ENCODE assay signal across 8 cellular contexts in genomic region chr1:231651621-231652257, GRCh38. TPM values are rescaled to one million over a fixed set of nuclear protein-coding genes. Genes with fewer than 3 reads are reported as not detected.
DNase-seq lines count a peak whose midpoint lies in the region; ATAC-seq and TF ChIP-seq lines count a peak whose summit lies in the region.
"Not testable (repeated sequence)": the region's sequence is repeated elsewhere in the genome, so short reads cannot be mapped to it uniquely, and the experiment has no call there.

No MANE protein-coding gene starts in this region.

- not testable (repeated sequence) for H3K23me2 ChIP-seq in H9 (ENCODE audit: insufficient read length, low read depth, low read length, poor library complexity, severe bottlenecking)

- peaks cover 63% of the 10 kb centered on the region for H3K36me3 Mint-ChIP-seq in CD4-positive, alpha-beta T cell (ENCODE audit: low read depth)
- H3K36me3 Mint-ChIP-seq in H9 (ENCODE audit: insufficient read depth in 1 of 3, low read depth in 3 of 3); activated CD4-positive, alpha-beta T cell treated with anti-CD3 and anti-CD28 coated beads for 36 hours (ENCODE audit: low read depth): not testable (repeated sequence)
- peaks cover 27% of the 10 kb centered on the region for H3K36me3 Mint-ChIP-seq in activated naive CD8-positive, alpha-beta T cell

- not testable (repeated sequence) for H3K9me3 ChIP-seq in CD4-positive, alpha-beta T cell (ENCODE audit: control insufficient read depth, low read length); H9 (ENCODE audit: control insufficient read depth, low read depth, low read length); mesenchymal stem cell (ENCODE audit: control insufficient read depth, low read length)

- H3K18ac ChIP-seq in H9 (ENCODE audit: insufficient read length, low read depth, low read length) = not testable (repeated sequence)
- peak overlapping the region in 1 of 2 experiments; percentile 6 for H3K18ac ChIP-seq in mesenchymal stem cell (ENCODE audit: low read depth in 1 of 2, low read length in 2 of 2)

- not testable (repeated sequence) for H2AK5ac ChIP-seq in H9 (ENCODE audit: insufficient read length, low read length); mesenchymal stem cell (ENCODE audit: low read length, severe bottlenecking)

- peak overlapping the region; percentile 2 for H3K27ac ChIP-seq in CD4-positive, alpha-beta T cell (ENCODE audit: low read depth, low read length)
- not testable (repeated sequence) for H3K27ac ChIP-seq in H9 (ENCODE audit: insufficient read length, low read depth, low read length); mesenchymal stem cell (ENCODE audit: low read length, poor library complexity, severe bottlenecking)

- H3K4me1 ChIP-seq in H9 (ENCODE audit: insufficient read depth, low read length); mesenchymal stem cell (ENCODE audit: control insufficient read depth, insufficient read depth, low read depth, low read length): not testable (repeated sequence)

- not testable (repeated sequence) for H3K23ac ChIP-seq in H9 (ENCODE audit: insufficient read length, low read depth, low read length); mesenchymal stem cell (ENCODE audit: low read length in 2 of 2)

- H2BK5ac ChIP-seq in H9 (ENCODE audit: insufficient read length, low read length); mesenchymal stem cell (ENCODE audit: low read depth, low read length, poor library complexity, severe bottlenecking): not testable (repeated sequence)

- H3K27me3 Mint-ChIP-seq in CD4-positive, alpha-beta T cell; activated CD4-positive, alpha-beta T cell treated with anti-CD3 and anti-CD28 coated beads for 36 hours; activated naive CD8-positive, alpha-beta T cell: not testable (repeated sequence)
- H3K27me3 Mint-ChIP-seq in H9 (ENCODE audit: low read depth) = peaks cover 26% of the 10 kb centered on the region

- H3K27ac Mint-ChIP-seq in CD4-positive, alpha-beta T cell; H9; activated naive CD8-positive, alpha-beta T cell: not testable (repeated sequence)
- peak overlapping the region; percentile 19 for H3K27ac Mint-ChIP-seq in activated CD4-positive, alpha-beta T cell treated with anti-CD3 and anti-CD28 coated beads for 36 hours

- H3K14ac ChIP-seq in H9 (ENCODE audit: insufficient read depth, low read length); mesenchymal stem cell (ENCODE audit: low read length in 2 of 2): not testable (repeated sequence)

- H4K8ac ChIP-seq in H9 (replicated peaks; ENCODE audit: insufficient read length, low read depth, low read length) = not testable (repeated sequence)
- peak overlapping the region; percentile 12 for H4K8ac ChIP-seq in mesenchymal stem cell (ENCODE audit: low read length)

- H2BK15ac ChIP-seq in H9 (ENCODE audit: low read depth, low read length); mesenchymal stem cell (ENCODE audit: low read depth, poor library complexity, severe bottlenecking): not testable (repeated sequence)

- not testable (repeated sequence) for TF ChIP-seq CTCF in CD4-positive, alpha-beta T cell (IDR thresholded peaks at IDR 0.05); H9 (conservative IDR thresholded peaks at IDR 0.05)

- H3K9ac ChIP-seq in H9 (ENCODE audit: extremely low read depth, insufficient read length, low read length); mesenchymal stem cell (ENCODE audit: low read length): not testable (repeated sequence)

- POLR2A ChIA-PET in CD4-positive, alpha-beta T cell (lab: Charles Lee) = interaction anchor here (1.1 kb wide), 1 partner anchor 9 kb away, joined by 3 read pairs; no protein-coding TSS in a partner anchor
- POLR2A ChIA-PET in activated CD4-positive, alpha-beta T cell treated with anti-CD3 and anti-CD28 coated beads for 36 hours (lab: Charles Lee) = not testable (repeated sequence)

- not testable (repeated sequence) for H2BK20ac ChIP-seq in H9 (ENCODE audit: low read depth, low read length, poor library complexity, severe bottlenecking)

- H4K20me1 ChIP-seq in H9 (ENCODE audit: control insufficient read depth, insufficient read depth, insufficient read length) = not testable (repeated sequence)

- H3K4ac ChIP-seq in H9 (ENCODE audit: low read depth, low read length); mesenchymal stem cell (ENCODE audit: low read depth in 1 of 2, low read length in 2 of 2): not testable (repeated sequence)

- H4K5ac ChIP-seq in H9 (ENCODE audit: insufficient read length, low read depth, low read length) = not testable (repeated sequence)

- not testable (repeated sequence) for H3K79me1 ChIP-seq in H9 (ENCODE audit: insufficient read depth, low read depth, low read length, poor library complexity, severe bottlenecking)
- H3K79me1 ChIP-seq in mesenchymal stem cell (replicated peaks; ENCODE audit: low read length, poor library complexity, severe bottlenecking) = peaks cover 12% of the 10 kb centered on the region

- CTCF ChIA-PET in CD4-positive, alpha-beta T cell (lab: Charles Lee) = not testable (repeated sequence)
- CTCF ChIA-PET in activated CD4-positive, alpha-beta T cell treated with anti-CD3 and anti-CD28 coated beads for 36 hours (lab: Charles Lee) = interaction anchor here (1.5 kb wide), 1 partner anchor 16 kb away, joined by 3 read pairs; no protein-coding TSS in a partner anchor

- H3K9me3 Mint-ChIP-seq in CD4-positive, alpha-beta T cell = peaks cover 18% of the 10 kb centered on the region
- H3K9me3 Mint-ChIP-seq in H9 = peaks cover 10% of the 10 kb centered on the region in 2 experiments; a peak in 4 of 5 replicates
- H3K9me3 Mint-ChIP-seq in activated CD4-positive, alpha-beta T cell treated with anti-CD3 and anti-CD28 coated beads for 36 hours (ENCODE audit: low read depth); activated naive CD8-positive, alpha-beta T cell (ENCODE audit: low read depth): not testable (repeated sequence)

- H3K4me1 Mint-ChIP-seq in CD4-positive, alpha-beta T cell (ENCODE audit: low read depth) = peaks cover 67% of the 10 kb centered on the region
- H3K4me1 Mint-ChIP-seq in H9 = not testable (repeated sequence)
- peaks cover 30% of the 10 kb centered on the region for H3K4me1 Mint-ChIP-seq in activated CD4-positive, alpha-beta T cell treated with anti-CD3 and anti-CD28 coated beads for 36 hours
- H3K4me1 Mint-ChIP-seq in activated naive CD8-positive, alpha-beta T cell (ENCODE audit: low read depth) = peaks cover 47% of the 10 kb centered on the region

- H3K56ac ChIP-seq in H9 (ENCODE audit: insufficient read length, low read depth, low read length) = not testable (repeated sequence)

- not testable (repeated sequence) for H2BK12ac ChIP-seq in H9 (ENCODE audit: insufficient read length, low read depth, low read length); mesenchymal stem cell (ENCODE audit: low read length in 2 of 2)

- not testable (repeated sequence) for ATAC-seq in CD4-positive, alpha-beta T cell (ENCODE audit: poor library complexity); activated CD4-positive, alpha-beta T cell treated with anti-CD3 and anti-CD28 coated beads for 36 hours

- not testable (repeated sequence) for H3K27me3 ChIP-seq in CD4-positive, alpha-beta T cell (ENCODE audit: control insufficient read depth, insufficient read depth, low read length); H9 (ENCODE audit: insufficient read depth, low read length); mesenchymal stem cell (ENCODE audit: control insufficient read depth in 1 of 2, insufficient read depth in 1 of 2, low read length in 2 of 2)

- intact Hi-C loops in CD4-positive, alpha-beta T cell (cut with DNase I, micrococcal nuclease); activated CD4-positive, alpha-beta T cell treated with anti-CD3 and anti-CD28 coated beads for 36 hours (cut with DNase I, micrococcal nuclease): not testable (repeated sequence)

- not testable (repeated sequence) for H3T11ph ChIP-seq in H9 (ENCODE audit: low read length)

- peak overlapping the region; percentile 13 for H3K4me3 Mint-ChIP-seq in CD4-positive, alpha-beta T cell
- not testable (repeated sequence) for H3K4me3 Mint-ChIP-seq in H9; activated CD4-positive, alpha-beta T cell treated with anti-CD3 and anti-CD28 coated beads for 36 hours
- H3K4me3 Mint-ChIP-seq in activated naive CD8-positive, alpha-beta T cell = peak overlapping the region; percentile 38

- H4K91ac ChIP-seq in H9 (ENCODE audit: insufficient read length, low read depth, low read length); mesenchymal stem cell (ENCODE audit: low read length): not testable (repeated sequence)

- H2AFZ ChIP-seq in H9 (ENCODE audit: low read length); mesenchymal stem cell (ENCODE audit: low read depth, low read length): not testable (repeated sequence)

- H2BK120ac ChIP-seq in H9 (ENCODE audit: low read depth, low read length, poor library complexity, severe bottlenecking); mesenchymal stem cell (ENCODE audit: low read depth, low read length): not testable (repeated sequence)

- not testable (repeated sequence) for H3K4me3 ChIP-seq in mesenchymal stem cell (ENCODE audit: insufficient read depth in 1 of 2, low read depth in 1 of 2, low read length in 2 of 2)

- H3K79me2 ChIP-seq in H9 (ENCODE audit: insufficient read depth, low read length) = not testable (repeated sequence)

- no CpG with 5 or more reads among the region's 10 CpGs for WGBS in H9 (ENCODE audit: extremely low coverage, insufficient read length, low lambda C conversion rate)
- 73% methylated on average over 10 of the region's 10 CpGs for WGBS in mesenchymal stem cell

- DNase-seq in CD4-positive, alpha-beta T cell = peak in 1 of 10 experiments; percentile 19
- DNase-seq in H9 = peak; percentile 35
- peak; percentile 13 for DNase-seq in NCI-H2171 treated with DMSO at 0.1 percent for 48 hours (lab: John Stamatoyannopoulos, UW)
- peak; percentile 63 for DNase-seq in RPMI8226
- peak; percentile 18 for DNase-seq in activated CD4-positive, alpha-beta T cell treated with anti-CD3 and anti-CD28 coated beads for 36 hours
- not testable (repeated sequence) for DNase-seq in mesenchymal stem cell
- peak; percentile 37 for DNase-seq in stimulated activated CD4-positive, alpha-beta T cell treated with anti-CD3 and anti-CD28 coated beads, Interleukin-15, amount 100 ng/mL, for 24 hours

- not testable (repeated sequence) for H3K36me3 ChIP-seq in mesenchymal stem cell (ENCODE audit: control insufficient read depth in 1 of 2, insufficient read depth in 2 of 2, low read depth in 1 of 2, low read length in 2 of 2)

- H3K4me2 ChIP-seq in H9 (ENCODE audit: insufficient read depth, insufficient read length, low read length); mesenchymal stem cell (ENCODE audit: low read length, poor library complexity, severe bottlenecking): not testable (repeated sequence)

RNA-seq across cellular contexts. Expression of gene DISC1, which starts 25.1 kb away (rescaled TPM):
- total RNA-seq in CD4-positive, alpha-beta T cell = 10 to 100 TPM; 19.8 to 20.0 TPM
- 2.1 and 2.5 TPM in 2 replicates for total RNA-seq in H9 (2021)
- total RNA-seq in activated CD4-positive, alpha-beta T cell treated with anti-CD3 and anti-CD28 coated beads for 36 hours = 1 to 10 TPM; 1.9 to 3.8 TPM
- 5.1 TPM for polyA plus RNA-seq in mesenchymal stem cell (2013, experiment 1 of 2)
- polyA plus RNA-seq in mesenchymal stem cell (2013, experiment 2 of 2) = 4.9 TPM
